In genomic region chr2:171999604-172000469, GRCh38 we compare ENCODE assay signal across 8 cellular contexts. TPM values are rescaled to one million over a fixed set of nuclear protein-coding genes. Genes with fewer than 3 reads are reported as not detected.
DNase-seq lines count a peak whose midpoint lies in the region; ATAC-seq and TF ChIP-seq lines count a peak whose summit lies in the region.

TSS of gene METAP1D (plus strand) at chr2:171999953. CDS start at chr2:171999970, 17 bp downstream.

- peak; percentile 99 for ATAC-seq in GM19023 (IDR thresholded peaks at IDR 0.05; ENCODE audit: unreplicated experiment)
- ATAC-seq in HG03175 (IDR thresholded peaks at IDR 0.05; ENCODE audit: unreplicated experiment): peak; percentile 98
- peak; percentile 96 for ATAC-seq in activated B cell treated with CpG ODN at 0.5 μM for 24 hours (ENCODE audit: low read depth)

- peak within 1 kb of the TSS; percentile 96 for H3K27ac Mint-ChIP-seq in activated B cell treated with CpG ODN at 0.5 μM for 24 hours

- peaks cover 0 to 15% (median 0%) of the 10 kb centered on the region in 7 donors for H3K27me3 ChIP-seq in spleen (replicated peaks in 1 of 7)

- POLR2A ChIA-PET in activated B cell treated with CpG ODN at 0.5 μM for 24 hours (lab: Charles Lee): interaction anchor here (0.6 to 1.4 kb wide), 4 partner anchors 77 to 840 kb away, joined by 4 to 8 read pairs (median 4); partner anchors contain the start of genes HAT1 and SLC25A12

- H3K9me3 ChIP-seq in spleen: no peaks in the 10 kb centered on the region

- peaks cover 5 to 22% (median 17%) of the 10 kb centered on the region in 6 donors for H3K4me1 ChIP-seq in spleen

- intact Hi-C loops in activated B cell treated with CpG ODN at 0.5 μM for 24 hours (cut with micrococcal nuclease): loop anchor here (1.0 to 2.0 kb wide), 5 partner anchors 78 to 556 kb away; partner anchors contain the start of genes DLX2, DYNC1I2, HAT1 and PDK1
- intact Hi-C loops in spleen (cut with DNase I; ENCODE audit: low total_unique reads): no loop called here

- 0 to 1% (median 0%) methylated on average over 32 to 73 of the region's 73 CpGs for WGBS in spleen, 5 donors

- peaks cover 21% of the 10 kb centered on the region for H3K4me1 Mint-ChIP-seq in activated B cell treated with CpG ODN at 0.5 μM for 24 hours

- DNase-seq in AG09319 (ENCODE audit: extremely low read depth, low read depth) (peak; percentile 72), NCI-H2227 (lab: John Stamatoyannopoulos, UW; ENCODE audit: unreplicated experiment) (peak; percentile 99), activated B cell treated with CpG ODN at 0.5 μM for 24 hours (peak; percentile 86), caudate nucleus (lab: John Stamatoyannopoulos, UW) (peak in 60 of 61 donors; percentile 56 to 95 (median 88)), inferior parietal cortex (ENCODE audit: extremely low spot score) (peak; percentile 89), spleen (peak; percentile 99)

- peak within 1 kb of the TSS; percentile 40 for H3K27ac ChIP-seq in caudate nucleus (ENCODE audit: low read depth, low read length)
- peak within 1 kb of the TSS in 7 of 8 donors; percentile 12 to 77 (median 62) for H3K27ac ChIP-seq in spleen

- peaks cover 4% of the 10 kb centered on the region for H3K27me3 Mint-ChIP-seq in activated B cell treated with CpG ODN at 0.5 μM for 24 hours

- CTCF ChIA-PET in activated B cell treated with CpG ODN at 0.5 μM for 24 hours (lab: Charles Lee): no interaction called here

- no peaks in the 10 kb centered on the region for H3K36me3 ChIP-seq in spleen

- TF ChIP-seq POLR2A in spleen (IDR thresholded peaks at IDR 0.05): no peak

- peak within 1 kb of the TSS; percentile 95 for H3K4me3 Mint-ChIP-seq in activated B cell treated with CpG ODN at 0.5 μM for 24 hours

- peaks cover 3% of the 10 kb centered on the region for H3K36me3 Mint-ChIP-seq in activated B cell treated with CpG ODN at 0.5 μM for 24 hours (ENCODE audit: low read depth)

- H3K9me3 Mint-ChIP-seq in activated B cell treated with CpG ODN at 0.5 μM for 24 hours: no peaks in the 10 kb centered on the region

- H3K4me3 ChIP-seq in spleen: peak within 1 kb of the TSS; percentile 70 to 99 (median 90)

- no peak for TF ChIP-seq CTCF in AG09319 (IDR thresholded peaks at IDR 0.05; ENCODE audit: low read depth, low read length)
- no peak for TF ChIP-seq CTCF in activated B cell treated with CpG ODN at 0.5 μM for 24 hours (IDR thresholded peaks at IDR 0.05)
- TF ChIP-seq CTCF in spleen (IDR thresholded peaks at IDR 0.05 in 8 of 11, conservative IDR thresholded peaks at IDR 0.05 in 3 of 11): peak in 1 of 11 experiments; percentile 31

RNA-seq across cellular contexts. Expression of gene METAP1D, which starts in this region (rescaled TPM):
- total RNA-seq in activated B cell treated with CpG ODN at 0.5 μM for 24 hours: 7.7 and 13.7 TPM in 2 replicates
- total RNA-seq in spleen: 10 to 100 TPM in 2 of 7 donors, 1 to 10 TPM in 5; 4.9 to 11.9 (median 7.8) TPM
- 10 to 100 TPM in 2 of 3 donors, 1 to 10 TPM in 1; 6.1 to 11.2 (median 10.1) TPM for polyA plus RNA-seq in spleen

Comparison
In these comparisons a context has a peak if more than half of its experiments do, and no peak if none do; other contexts are left out.
1. Peak in every context shown above with its lines: DNase-seq, ATAC-seq, H3K4me3 ChIP-seq and H3K27ac ChIP-seq.